16 cellular contexts compared by ENCODE assay signal in the genomic region with DNA sequence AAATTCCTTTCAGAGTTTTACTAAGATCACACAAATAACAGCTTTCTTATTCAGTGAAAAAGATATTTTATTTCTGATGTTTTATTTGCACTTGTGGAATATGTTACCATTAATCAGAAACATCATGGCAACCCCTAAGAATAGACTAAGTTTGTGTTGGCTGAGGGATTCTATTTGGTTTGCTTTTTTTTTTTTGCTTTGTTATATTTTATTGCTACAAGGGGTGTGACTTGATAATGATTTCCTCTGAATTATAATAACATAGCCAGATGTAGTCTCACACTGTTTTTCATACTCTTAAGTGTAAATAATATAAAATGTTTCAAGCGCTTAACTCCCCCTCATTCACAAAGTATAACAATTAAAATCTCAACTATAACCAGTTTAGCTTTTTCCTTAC. TPM values are rescaled to one million over a fixed set of nuclear protein-coding genes. Genes with fewer than 3 reads are reported as not detected.
A peak's percentile ranks its signal among the peaks of the same experiment; 100 is the strongest.
DNase-seq lines count a peak whose midpoint lies in the region; ATAC-seq, FAIRE-seq and TF ChIP-seq lines count a peak whose summit lies in the region.
"Had no signal": no experiment of that assay in that cellular context is flagged by ENCODE, and none has a peak within 500 bp of the region (broad histone marks: within the 10 kb centered on the region; RNA-seq: fewer than 3 reads in every experiment).

No MANE protein-coding gene starts in this region.

- H3K4me3 Mint-ChIP-seq in activated CD8-positive, alpha-beta T cell treated with anti-CD3 and anti-CD28 coated beads for 36 hours: no peak overlapping the region
- H3K4me3 Mint-ChIP-seq in osteocyte (ENCODE audit: unreplicated experiment): no peak overlapping the region
- H3K4me3 Mint-ChIP-seq: CD8-positive, alpha-beta memory T cell; HFFc6 had no signal

- CTCF ChIA-PET in A549 (lab: Yijun Ruan, JAX): interaction anchor here (0.8 kb wide), 1 partner anchor 11 kb away, joined by 3 read pairs; no protein-coding TSS in a partner anchor
- CTCF ChIA-PET in activated CD8-positive, alpha-beta T cell treated with anti-CD3 and anti-CD28 coated beads for 36 hours (lab: Charles Lee): interaction anchor here (1.2 kb wide), 2 partner anchors 15 to 17 kb away, joined by 3 read pairs; no protein-coding TSS in a partner anchor

- no peak for ATAC-seq in A549
- ATAC-seq in activated CD8-positive, alpha-beta T cell treated with anti-CD3 and anti-CD28 coated beads for 36 hours: no peak
- ATAC-seq: HepG2 had no signal

- peaks cover 25% of the 10 kb centered on the region for H3K36me3 Mint-ChIP-seq in activated CD8-positive, alpha-beta T cell treated with anti-CD3 and anti-CD28 coated beads for 36 hours (ENCODE audit: low read depth)
- peaks cover 35% of the 10 kb centered on the region for H3K36me3 Mint-ChIP-seq in osteocyte (ENCODE audit: unreplicated experiment)

- 91% methylated on average over 1 of the region's 1 CpG for WGBS in A549 (ENCODE audit: missing lambda C conversion rate)

- H3K27me3 Mint-ChIP-seq in activated CD8-positive, alpha-beta T cell treated with anti-CD3 and anti-CD28 coated beads for 36 hours: no peaks in the 10 kb centered on the region
- no peaks in the 10 kb centered on the region for H3K27me3 Mint-ChIP-seq in osteocyte (ENCODE audit: unreplicated experiment)
- H3K27me3 Mint-ChIP-seq: CD8-positive, alpha-beta memory T cell had no signal

- TF ChIP-seq CTCF in A549 (IDR thresholded peaks at IDR 0.05): no peak
- TF ChIP-seq CTCF in fibroblast of villous mesenchyme (IDR thresholded peaks at IDR 0.05; ENCODE audit: insufficient read depth, low read depth, low read length): no peak
- no peak for TF ChIP-seq CTCF in activated CD8-positive, alpha-beta T cell treated with anti-CD3 and anti-CD28 coated beads for 36 hours (IDR thresholded peaks at IDR 0.05)
- TF ChIP-seq CTCF in osteocyte (IDR thresholded peaks at IDR 0.05): no peak

- TF ChIP-seq RAD21 in A549 (conservative IDR thresholded peaks at IDR 0.05 in 1 of 2, IDR thresholded peaks at IDR 0.05 in 1 of 2): no peak

- H3K4me1 ChIP-seq in A549: no peaks in the 10 kb centered on the region
- H3K4me1 ChIP-seq: BLaER1, HAP-1 had no signal

- H3K4me3 ChIP-seq in A549: no peak overlapping the region
- H3K4me3 ChIP-seq in fibroblast of villous mesenchyme (ENCODE audit: low read depth, low read length): no peak overlapping the region
- H3K4me3 ChIP-seq: BLaER1, HAP-1 had no signal

- H3K4me2 ChIP-seq in A549: no peak overlapping the region
- H3K4me2 ChIP-seq: BLaER1 had no signal

- no peak for TF ChIP-seq EP300 in A549 (IDR thresholded peaks at IDR 0.05)

- no peaks in the 10 kb centered on the region for H3K9me3 Mint-ChIP-seq in activated CD8-positive, alpha-beta T cell treated with anti-CD3 and anti-CD28 coated beads for 36 hours
- no peaks in the 10 kb centered on the region for H3K9me3 Mint-ChIP-seq in osteocyte (ENCODE audit: unreplicated experiment)
- H3K9me3 Mint-ChIP-seq: CD8-positive, alpha-beta memory T cell; HFFc6 had no signal

- no peak for DNase-seq in A549 (ENCODE audit: low read depth in 1 of 2, low spot score in 1 of 2)
- peak; percentile 6 for DNase-seq in COR-L47 (lab: John Stamatoyannopoulos, UW)
- peak; percentile 16 for DNase-seq in fibroblast of villous mesenchyme (ENCODE audit: low read depth)
- no peak for DNase-seq in activated CD8-positive, alpha-beta T cell treated with anti-CD3 and anti-CD28 coated beads for 36 hours
- no peak for DNase-seq in osteocyte (ENCODE audit: extremely low spot score, unreplicated experiment)
- no peak for DNase-seq in hepatic stellate cell (ENCODE audit: low spot score)
- DNase-seq: AML-193; CD8-positive, alpha-beta memory T cell; GF-D8; HFFc6 had no signal

- no peaks in the 10 kb centered on the region for H3K4me1 Mint-ChIP-seq in activated CD8-positive, alpha-beta T cell treated with anti-CD3 and anti-CD28 coated beads for 36 hours (ENCODE audit: low read depth)
- H3K4me1 Mint-ChIP-seq in osteocyte (ENCODE audit: unreplicated experiment): peaks cover 15% of the 10 kb centered on the region

- peak; percentile 43 for FAIRE-seq in A549 (lab: Jason Lieb, UNC)
- peak; percentile 84 for FAIRE-seq in TTC549 (lab: Jason Lieb, UNC)
- FAIRE-seq: H1, HepG2, HTR-8/SVneo had no signal

- intact Hi-C loops in activated CD8-positive, alpha-beta T cell treated with anti-CD3 and anti-CD28 coated beads for 36 hours (cut with micrococcal nuclease): no loop called here

- no peak for TF ChIP-seq POLR2A in A549 (IDR thresholded peaks at IDR 0.05; ENCODE audit: low read length)

- no peak overlapping the region for H3K27ac Mint-ChIP-seq in activated CD8-positive, alpha-beta T cell treated with anti-CD3 and anti-CD28 coated beads for 36 hours
- H3K27ac Mint-ChIP-seq in osteocyte (ENCODE audit: unreplicated experiment): no peak overlapping the region
- H3K27ac Mint-ChIP-seq: HFFc6 had no signal

- no peak overlapping the region for H3K27ac ChIP-seq in A549
- H3K27ac ChIP-seq: BLaER1 had no signal

- POLR2A ChIA-PET in A549 (lab: Yijun Ruan, JAX): interaction anchor here (0.9 kb wide), 1 partner anchor 14 kb away, joined by 6 read pairs; no protein-coding TSS in a partner anchor
- POLR2A ChIA-PET in activated CD8-positive, alpha-beta T cell treated with anti-CD3 and anti-CD28 coated beads for 36 hours (lab: Charles Lee): interaction anchor here (1.7 kb wide), 1 partner anchor 25 kb away, joined by 3 read pairs; no protein-coding TSS in a partner anchor

- H3K9me3 ChIP-seq in A549: no peaks in the 10 kb centered on the region
- H3K9me3 ChIP-seq: BLaER1, HAP-1 had no signal

TF ChIP-seq in A549, 52 proteins besides CTCF, POLR2A, EP300 and RAD21 (continues in another document):
- TF ChIP-seq, protein P1, sequence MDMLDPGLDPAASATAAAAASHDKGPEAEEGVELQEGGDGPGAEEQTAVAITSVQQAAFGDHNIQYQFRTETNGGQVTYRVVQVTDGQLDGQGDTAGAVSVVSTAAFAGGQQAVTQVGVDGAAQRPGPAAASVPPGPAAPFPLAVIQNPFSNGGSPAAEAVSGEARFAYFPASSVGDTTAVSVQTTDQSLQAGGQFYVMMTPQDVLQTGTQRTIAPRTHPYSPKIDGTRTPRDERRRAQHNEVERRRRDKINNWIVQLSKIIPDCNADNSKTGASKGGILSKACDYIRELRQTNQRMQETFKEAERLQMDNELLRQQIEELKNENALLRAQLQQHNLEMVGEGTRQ (IDR thresholded peaks at IDR 0.05): no peak
- no peak for TF ChIP-seq MYC (IDR thresholded peaks at IDR 0.05; ENCODE audit: borderline replicate concordance, low read length)
- TF ChIP-seq POLR2AphosphoS2 (conservative IDR thresholded peaks at IDR 0.05; ENCODE audit: low read length): no peak
- TF ChIP-seq EHMT2 (IDR thresholded peaks at IDR 0.05; ENCODE audit: low read depth): no peak
- TF ChIP-seq FOSL2 (IDR thresholded peaks at IDR 0.05): no peak
- TF ChIP-seq FOSL2 (CRISPR knock-in tag; IDR thresholded peaks at IDR 0.05): no peak
- TF ChIP-seq GATA3 (IDR thresholded peaks at IDR 0.05; ENCODE audit: borderline replicate concordance): no peak
- no peak for TF ChIP-seq NPAS2 (CRISPR knock-in tag; IDR thresholded peaks at IDR 0.05; ENCODE audit: borderline replicate concordance)
- TF ChIP-seq ESRRA (IDR thresholded peaks at IDR 0.05; ENCODE audit: borderline replicate concordance, low read length): no peak

RNA-seq across cellular contexts. Expression of a gene that starts 20.0 kb away (rescaled TPM):
- polyA plus RNA-seq in A549 (2011; rRNA removed) (33.5 and 64.8 TPM in 2 replicates), A549 (2017; fragmentation: RNase III; extraction: RNeasy Plus Mini Kit Qiagen cat#74134 plus additional on column Dnase treatment) (48.8 to 52.4 TPM (median 49.8 TPM) in 3 replicates)
- 14.0 and 16.0 TPM in 2 replicates for polyA plus RNA-seq in A549 (2012; cell fraction: cytosol; rRNA removed)
- polyA plus RNA-seq in A549 (2012; cell fraction: nucleus; rRNA removed): 5.8 and 8.7 TPM in 2 replicates
- 2.4 and 2.8 TPM in 2 replicates for polyA minus RNA-seq in A549 (2011; rRNA and poly(A)+ RNA removed)
- total RNA-seq in fibroblast of villous mesenchyme (5.8 and 7.8 TPM in 2 replicates), osteocyte (22.7 and 24.3 TPM in 2 replicates)
- total RNA-seq in activated CD8-positive, alpha-beta T cell treated with anti-CD3 and anti-CD28 coated beads for 36 hours: 10 to 100 TPM; 24.3 to 29.5 TPM

RNA-seq across cellular contexts. Expression of a gene that starts 25.9 kb away (rescaled TPM):
- polyA plus RNA-seq in A549 (2011; rRNA removed) (37.4 and 47.1 TPM in 2 replicates), A549 (2017; fragmentation: RNase III; extraction: RNeasy Plus Mini Kit Qiagen cat#74134 plus additional on column Dnase treatment) (29.6 to 32.0 TPM (median 30.0 TPM) in 3 replicates)
- polyA plus RNA-seq in A549 (2012; cell fraction: cytosol; rRNA removed): 12.7 and 14.7 TPM in 2 replicates
- polyA plus RNA-seq in A549 (2012; cell fraction: nucleus; rRNA removed): 8.1 and 9.9 TPM in 2 replicates
- 66.8 and 76.4 TPM in 2 replicates for polyA minus RNA-seq in A549 (2011; rRNA and poly(A)+ RNA removed)
- total RNA-seq in fibroblast of villous mesenchyme (194 and 226 TPM in 2 replicates), osteocyte (97.4 and 104 TPM in 2 replicates)
- 10 to 100 TPM; 56.2 to 63.4 TPM for total RNA-seq in activated CD8-positive, alpha-beta T cell treated with anti-CD3 and anti-CD28 coated beads for 36 hours

RNA-seq across cellular contexts. Expression of a gene that starts 26.1 kb away (rescaled TPM):
- polyA plus RNA-seq in A549 (2011; rRNA removed) (37.6 and 68.3 TPM in 2 replicates), A549 (2017; fragmentation: RNase III; extraction: RNeasy Plus Mini Kit Qiagen cat#74134 plus additional on column Dnase treatment) (53.0 to 68.2 TPM (median 53.0 TPM) in 3 replicates)
- 16.0 and 19.8 TPM in 2 replicates for polyA plus RNA-seq in A549 (2012; cell fraction: cytosol; rRNA removed)
- polyA plus RNA-seq in A549 (2012; cell fraction: nucleus; rRNA removed): 9.4 and 9.8 TPM in 2 replicates
- polyA minus RNA-seq in A549 (2011; rRNA and poly(A)+ RNA removed): 12.7 and 15.5 TPM in 2 replicates
- total RNA-seq in fibroblast of villous mesenchyme (24.2 and 25.5 TPM in 2 replicates), osteocyte (26.7 and 34.5 TPM in 2 replicates)
- total RNA-seq in activated CD8-positive, alpha-beta T cell treated with anti-CD3 and anti-CD28 coated beads for 36 hours: 10 to 100 TPM; 81.3 to 85.7 TPM

RNA-seq across cellular contexts. Expression of a gene that starts 36.6 kb away (rescaled TPM):
- polyA plus RNA-seq in A549 (2011; rRNA removed) (53.6 and 77.9 TPM in 2 replicates), A549 (2017; fragmentation: RNase III; extraction: RNeasy Plus Mini Kit Qiagen cat#74134 plus additional on column Dnase treatment) (37.0 to 43.1 TPM (median 42.2 TPM) in 3 replicates)
- 13.7 and 15.4 TPM in 2 replicates for polyA plus RNA-seq in A549 (2012; cell fraction: cytosol; rRNA removed)
- 3.8 and 5.3 TPM in 2 replicates for polyA plus RNA-seq in A549 (2012; cell fraction: nucleus; rRNA removed)
- polyA minus RNA-seq in A549 (2011; rRNA and poly(A)+ RNA removed): 25.0 and 29.7 TPM in 2 replicates
- total RNA-seq in fibroblast of villous mesenchyme (24.5 and 40.2 TPM in 2 replicates), osteocyte (69.5 and 73.3 TPM in 2 replicates)
- total RNA-seq in activated CD8-positive, alpha-beta T cell treated with anti-CD3 and anti-CD28 coated beads for 36 hours: 10 to 100 TPM; 45.1 to 50.2 TPM

Comparison
In these comparisons a context has a peak if more than half of its experiments do, and no peak if none do; other contexts are left out.
1. DNase-seq: peak in COR-L47 (single experiment) and fibroblast of villous mesenchyme (single experiment); none in A549 (0 of 2), activated CD8-positive, alpha-beta T cell treated with anti-CD3 and anti-CD28 coated beads for 36 hours (single experiment), osteocyte (single experiment) and hepatic stellate cell (single experiment).